Comparison of ENCODE assay signal across 28 cellular contexts in the genomic region with DNA sequence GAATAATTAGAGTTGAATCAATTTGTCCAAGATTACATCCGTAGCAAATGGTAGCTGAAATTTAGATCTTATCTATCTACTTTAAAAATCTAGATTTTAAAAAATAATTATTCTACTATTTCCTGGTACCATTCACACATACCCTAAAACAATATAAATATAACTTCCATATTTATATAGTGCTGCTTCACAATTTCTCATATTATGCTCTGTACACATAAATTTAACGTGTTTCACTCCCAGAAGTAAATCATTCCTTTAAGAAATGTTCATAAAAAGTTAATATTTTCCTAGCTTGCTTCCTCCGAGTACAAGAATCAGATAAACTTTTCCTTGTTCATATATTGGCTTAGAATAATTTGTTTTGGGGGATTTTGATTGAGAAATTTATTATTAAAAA.
"Had no signal": no experiment of that assay in that cellular context is flagged by ENCODE, and none has a peak within 500 bp of the region (broad histone marks: within the 10 kb centered on the region; RNA-seq: fewer than 3 reads in every experiment).

No MANE protein-coding gene starts in this region.

- ATAC-seq: heart right ventricle; left lung; lower lobe of right lung; natural killer cell; right cardiac atrium; sciatic nerve; stimulated activated effector memory CD8-positive, alpha-beta T cell treated with anti-CD3 and anti-CD28 coated beads, Interleukin-12 subunit alpha, Interleukin-12 subunit beta, amount 100 ng/mL, for 72 hours; upper lobe of right lung had no signal

- H3K27ac ChIP-seq: heart right ventricle, hepatocyte, left lung, lower lobe of right lung, neural progenitor cell, neutrophil, skin epidermis, suprapubic skin, thoracic aorta, tibial artery, upper lobe of right lung had no signal

- DNase-seq: heart right ventricle; islet precursor cell; left lung; lower lobe of right lung; mammary epithelial cell; mesenchymal stem cell; naive B cell; natural killer cell; nephron progenitor cell; occipital lobe; retina; right cardiac atrium; stimulated activated CD4-positive, alpha-beta T cell treated with anti-CD3 and anti-CD28 coated beads, Interleukin-12 subunit alpha, Interleukin-12 subunit beta, amount 100 ng/mL, for 4 hours; stimulated activated CD4-positive, alpha-beta T cell treated with anti-CD3 and anti-CD28 coated beads, Interleukin-15, amount 100 ng/mL, for 24 hours; stimulated activated CD4-positive, alpha-beta T cell treated with anti-CD3 and anti-CD28 coated beads, Interleukin-2, amount 100 ng/mL, for 24 hours; stimulated activated CD4-positive, alpha-beta T cell treated with anti-CD3 and anti-CD28 coated beads, Interleukin-4, amount 100 ng/mL, for 24 hours; stimulated activated naive CD4-positive, alpha-beta T cell; tibial artery; trophoblast cell; upper lobe of right lung had no signal
